In the genomic region with DNA sequence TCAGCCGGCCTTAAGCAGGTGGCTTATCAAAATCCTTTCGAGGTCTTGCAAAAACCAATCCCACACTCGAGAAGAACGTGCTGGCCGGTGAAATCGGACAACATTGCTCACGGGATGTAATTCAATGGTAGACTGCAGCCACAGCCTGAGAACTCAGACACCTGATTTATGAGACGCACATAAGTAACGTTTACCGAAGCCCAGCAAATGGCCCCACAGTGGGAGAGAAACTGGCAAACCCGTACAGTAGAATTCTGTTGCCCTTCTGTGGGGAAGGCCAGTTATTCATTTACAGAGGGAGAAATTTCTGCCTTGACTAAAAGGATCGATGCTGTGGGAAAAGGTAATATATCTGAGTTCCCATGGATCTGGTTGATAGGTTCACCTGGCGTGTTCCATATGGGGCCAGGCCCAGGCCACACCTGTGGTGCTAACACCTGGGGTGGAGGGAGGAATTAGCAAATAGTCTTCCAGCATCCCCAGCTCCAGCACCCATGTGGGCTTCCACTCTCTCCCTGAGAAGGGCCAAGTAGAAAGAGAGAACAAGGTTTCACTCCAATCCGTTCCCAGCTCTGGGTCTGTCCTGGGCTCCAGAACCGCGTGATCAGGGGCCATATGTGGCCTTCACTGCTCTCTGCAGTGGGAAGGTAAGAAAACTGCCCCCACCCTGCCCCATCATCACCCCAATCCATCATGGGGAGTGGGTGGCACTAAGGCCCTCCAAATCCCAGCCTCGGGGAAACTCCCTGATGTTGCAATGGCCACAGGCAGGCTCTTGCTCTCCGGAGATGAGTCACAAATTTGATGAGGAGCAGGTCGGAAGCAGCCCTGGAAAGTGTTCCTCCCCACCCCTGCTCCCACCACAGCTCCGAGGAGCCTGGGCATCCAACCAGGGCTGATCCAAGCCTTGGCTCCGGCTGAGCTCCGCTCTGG, we compare ENCODE assay signal across 12 cellular contexts. TPM values are rescaled to one million over a fixed set of nuclear protein-coding genes. Genes with fewer than 3 reads are reported as not detected.
A peak's percentile ranks its signal among the peaks of the same experiment; 100 is the strongest.
DNase-seq lines count a peak whose midpoint lies in the region; ATAC-seq and TF ChIP-seq lines count a peak whose summit lies in the region.
"Had no signal": no experiment of that assay in that cellular context is flagged by ENCODE, and none has a peak within 500 bp of the region (broad histone marks: within the 10 kb centered on the region; RNA-seq: fewer than 3 reads in every experiment).

No MANE protein-coding gene starts in this region.

- H3K4me1 Mint-ChIP-seq in nephron progenitor cell, result no peaks in the 10 kb centered on the region

- peaks cover 5% of the 10 kb centered on the region for H3K36me3 Mint-ChIP-seq in nephron progenitor cell (ENCODE audit: low read depth)

- no peaks in the 10 kb centered on the region for H3K36me3 ChIP-seq in BE2C
- H3K36me3 ChIP-seq in PC-9 (ENCODE audit: low read depth), result no peaks in the 10 kb centered on the region
- peaks cover 0 to 3% of the 10 kb centered on the region in 2 experiments for H3K36me3 ChIP-seq in trophoblast cell (ENCODE audit: control insufficient read depth in 1 of 2, insufficient read depth in 2 of 2, low read length in 2 of 2)
- H3K36me3 ChIP-seq: adrenal gland had no signal

- peak overlapping the region; percentile 72 for H3K14ac ChIP-seq in trophoblast cell (ENCODE audit: low read length)

- H3K4me1 ChIP-seq in BE2C, result peaks cover 34% of the 10 kb centered on the region
- H3K4me1 ChIP-seq in PC-9 (replicated peaks; ENCODE audit: insufficient read depth), result peaks cover 54% of the 10 kb centered on the region
- peaks cover 27 to 34% of the 10 kb centered on the region in 2 experiments for H3K4me1 ChIP-seq in trophoblast cell (ENCODE audit: control insufficient read depth in 1 of 2, insufficient read depth in 2 of 2, low read length in 2 of 2)
- H3K4me1 ChIP-seq: adrenal gland had no signal

- H3K23ac ChIP-seq in trophoblast cell (ENCODE audit: low read length), result no peak overlapping the region

- H3K4me3 Mint-ChIP-seq in nephron progenitor cell, result no peak overlapping the region
- H3K4me3 Mint-ChIP-seq: stimulated activated naive CD8-positive, alpha-beta T cell treated with anti-CD3 and anti-CD28 coated beads, Interleukin-15, Interleukin-2, amounts not matched to agents 100 ng/mL and 50 ng/mL, for 24 hours had no signal

- H3K4me3 ChIP-seq in BE2C (ENCODE audit: low read depth, low read length) (no peak overlapping the region), PC-9 (no peak overlapping the region), trophoblast cell (ENCODE audit: low read depth, low read length) (no peak overlapping the region)
- H3K4me3 ChIP-seq: adrenal gland had no signal

- POLR2A ChIA-PET in PC-9 (lab: Charles Lee; ENCODE audit: unreplicated experiment), result no interaction called here

- no CpG with 5 or more reads among the region's 22 CpGs for WGBS in trophoblast cell (ENCODE audit: extremely low coverage, insufficient coverage, insufficient read length)

- H3K27ac Mint-ChIP-seq in nephron progenitor cell, result no peak overlapping the region
- H3K27ac Mint-ChIP-seq: stimulated activated naive CD8-positive, alpha-beta T cell treated with anti-CD3 and anti-CD28 coated beads, Interleukin-15, Interleukin-2, amounts not matched to agents 100 ng/mL and 50 ng/mL, for 24 hours had no signal

- H4K91ac ChIP-seq in trophoblast cell (ENCODE audit: low read depth, low read length), result peak overlapping the region; percentile 96

- H3K9me3 ChIP-seq in BE2C, result peaks cover 9% of the 10 kb centered on the region; the same call in 1 of the 2 replicates
- no peaks in the 10 kb centered on the region; the same call in none of the 2 replicates for H3K9me3 ChIP-seq in PC-9 (ENCODE audit: insufficient read depth, low read depth)
- no peaks in the 10 kb centered on the region for H3K9me3 ChIP-seq in trophoblast cell (ENCODE audit: insufficient read depth, low read depth, low read length)
- H3K9me3 ChIP-seq: adrenal gland had no signal

- H2AFZ ChIP-seq in PC-9 (no peak overlapping the region), trophoblast cell (ENCODE audit: insufficient read depth, low read length, poor library complexity) (no peak overlapping the region)

- ATAC-seq in GM19023 (IDR thresholded peaks at IDR 0.05; ENCODE audit: unreplicated experiment), result no peak

- peak overlapping the region; percentile 82 for H3K27ac ChIP-seq in PC-9
- H3K27ac ChIP-seq in trophoblast cell (ENCODE audit: low read depth, low read length), result peak overlapping the region; percentile 37
- H3K27ac ChIP-seq: adrenal gland had no signal

- DNase-seq in BE2C, result peak; percentile 62
- peak in 1 of 2 experiments; percentile 80 for DNase-seq in PC-9
- DNase-seq in fibroblast of peridontal ligament (ENCODE audit: extremely low read depth), result peak; percentile 93
- no peak for DNase-seq in trophoblast cell
- DNase-seq in amygdala (lab: John Stamatoyannopoulos, UW), result no peak
- no peak for DNase-seq in stimulated activated CD4-positive, alpha-beta T cell treated with anti-CD3 and anti-CD28 coated beads, Interleukin-4, amount 100 ng/mL, for 4 hours
- DNase-seq in nephron progenitor cell, result no peak
- DNase-seq: MV-4-11 had no signal

- H2BK120ac ChIP-seq in trophoblast cell (ENCODE audit: insufficient read depth, low read length, poor library complexity), result peak overlapping the region; percentile 86

- no peaks in the 10 kb centered on the region for H4K20me1 ChIP-seq in PC-9 (ENCODE audit: insufficient read depth)

- CTCF ChIA-PET in PC-9 (lab: Charles Lee), result no interaction called here

- peak overlapping the region; percentile 77 for H4K8ac ChIP-seq in trophoblast cell (ENCODE audit: low read depth, low read length)

- H3K27me3 Mint-ChIP-seq in nephron progenitor cell (ENCODE audit: low read depth, poor library complexity), result peaks cover 8% of the 10 kb centered on the region
- H3K27me3 Mint-ChIP-seq: stimulated activated naive CD8-positive, alpha-beta T cell treated with anti-CD3 and anti-CD28 coated beads, Interleukin-15, Interleukin-2, amounts not matched to agents 100 ng/mL and 50 ng/mL, for 24 hours had no signal

- H3K18ac ChIP-seq in trophoblast cell (ENCODE audit: low read length), result peak overlapping the region; percentile 88

- peak overlapping the region; percentile 95 for H2BK5ac ChIP-seq in trophoblast cell (ENCODE audit: low read depth, low read length, poor library complexity)

- intact Hi-C loops in PC-9 (cut with micrococcal nuclease; ENCODE audit: unreplicated experiment), result loop anchor here (5.0 kb wide), 1 partner anchor 66 kb away; a partner anchor contains a TSS

- no peak overlapping the region for H3K9ac ChIP-seq in trophoblast cell (ENCODE audit: low read length)

- no peaks in the 10 kb centered on the region for H3K79me2 ChIP-seq in PC-9 (ENCODE audit: low read depth)
- peaks cover 5% of the 10 kb centered on the region for H3K79me2 ChIP-seq in trophoblast cell (ENCODE audit: control insufficient read depth, insufficient read depth, low read length, poor library complexity)

- H3K4me2 ChIP-seq in PC-9 (peak overlapping the region; percentile 68), trophoblast cell (ENCODE audit: low read length) (no peak overlapping the region)

- no peaks in the 10 kb centered on the region for H3K27me3 ChIP-seq in BE2C
- H3K27me3 ChIP-seq in PC-9 (ENCODE audit: insufficient read depth, low read depth), result no peaks in the 10 kb centered on the region
- H3K27me3 ChIP-seq in trophoblast cell (ENCODE audit: insufficient read depth, low read length), result no peaks in the 10 kb centered on the region
- H3K27me3 ChIP-seq: adrenal gland had no signal

- no peak overlapping the region for H4K12ac ChIP-seq in trophoblast cell (ENCODE audit: low read depth, low read length)

- peaks cover 55% of the 10 kb centered on the region for H3K79me1 ChIP-seq in trophoblast cell (ENCODE audit: low read length)

- peak overlapping the region; percentile 95 for H2BK12ac ChIP-seq in trophoblast cell (ENCODE audit: low read length)

- H3F3A ChIP-seq in PC-9 (ENCODE audit: insufficient read depth, low read depth), result peaks cover 33% of the 10 kb centered on the region

- no peaks in the 10 kb centered on the region for H3K9me2 ChIP-seq in PC-9 (ENCODE audit: insufficient read depth)

- TF ChIP-seq CTCF in BE2C (IDR thresholded peaks at IDR 0.05; ENCODE audit: low read depth, low read length) (no peak), PC-9 (conservative IDR thresholded peaks at IDR 0.05) (no peak), nephron progenitor cell (IDR thresholded peaks at IDR 0.05) (no peak)

- peak overlapping the region; percentile 81 for H2AK5ac ChIP-seq in trophoblast cell (ENCODE audit: low read length)

- BruUV-seq in PC-9 (replicated peaks; lab: Mats Ljungman, UMichigan), result no TSS peak

- peak overlapping the region; percentile 73 for H3K4ac ChIP-seq in trophoblast cell (ENCODE audit: low read depth, low read length)

- peaks cover 23% of the 10 kb centered on the region for H3K9me3 Mint-ChIP-seq in nephron progenitor cell

RNA-seq across cellular contexts. Expression of a gene that starts 12.7 kb away (rescaled TPM):
- polyA plus RNA-seq in BE2C (2012; ENCODE audit: insufficient read depth, insufficient read length, low read depth), result 0.54 TPM
- not detected in 2 replicates for total RNA-seq in PC-9 (2021)
- 6.0 and 6.4 TPM in 2 replicates for polyA plus RNA-seq in trophoblast cell (2013)
- total RNA-seq: T-helper 2 cell treated with Interferon-gamma antibody and Interleukin-4, amounts not matched to agents 100 ng/mL and 5 ng/mL, for 36 hours had no signal

Comparison
In these comparisons a context has a peak if more than half of its experiments do, and no peak if none do; other contexts are left out.
1. DNase-seq: peak in BE2C (single experiment) and fibroblast of peridontal ligament (single experiment); none in trophoblast cell (0 of 2), amygdala (0 of 56), stimulated activated CD4-positive, alpha-beta T cell treated with anti-CD3 and anti-CD28 coated beads, Interleukin-4, amount 100 ng/mL, for 4 hours (0 of 2) and nephron progenitor cell (single experiment).